ENCODE assay signal across 11 cellular contexts in genomic region chr7:144384071-144384470, GRCh38. TPM values are rescaled to one million over a fixed set of nuclear protein-coding genes. Genes with fewer than 3 reads are reported as not detected.
A peak's percentile ranks its signal among the peaks of the same experiment; 100 is the strongest.
DNase-seq lines count a peak whose midpoint lies in the region; ATAC-seq, FAIRE-seq and TF ChIP-seq lines count a peak whose summit lies in the region.
"Had no signal": no experiment of that assay in that cellular context is flagged by ENCODE, and none has a peak within 500 bp of the region (broad histone marks: within the 10 kb centered on the region; RNA-seq: fewer than 3 reads in every experiment).

No MANE protein-coding gene starts in this region.

- H3K9me3 ChIP-seq in transverse colon, result no peaks in the 10 kb centered on the region
- H3K9me3 ChIP-seq: suprapubic skin had no signal

- no peaks in the 10 kb centered on the region for H3K27me3 Mint-ChIP-seq in activated T-cell treated with anti-CD3 and anti-CD28 coated beads, Interleukin-2, amount 50 U/mL, for 24 hours

- H3K27ac ChIP-seq in transverse colon, result peak overlapping the region; percentile 42 to 70 (median 60)
- H3K27ac ChIP-seq: suprapubic skin had no signal

- H3K4me3 Mint-ChIP-seq in activated T-cell treated with anti-CD3 and anti-CD28 coated beads, Interleukin-2, amount 50 U/mL, for 24 hours, result no peak overlapping the region

- no peak for TF ChIP-seq EP300 in transverse colon (IDR thresholded peaks at IDR 0.05; ENCODE audit: low read depth)

- intact Hi-C loops in transverse colon (cut with DNase I; ENCODE audit: low total_unique reads), result no loop called here

- peaks cover 17% of the 10 kb centered on the region for H3K4me1 Mint-ChIP-seq in activated T-cell treated with anti-CD3 and anti-CD28 coated beads, Interleukin-2, amount 50 U/mL, for 24 hours (ENCODE audit: low read depth)

- no peaks in the 10 kb centered on the region for H3K27me3 ChIP-seq in transverse colon
- H3K27me3 ChIP-seq: suprapubic skin had no signal

- H3K27ac Mint-ChIP-seq in activated T-cell treated with anti-CD3 and anti-CD28 coated beads, Interleukin-2, amount 50 U/mL, for 24 hours, result peak overlapping the region; percentile 74

- no peaks in the 10 kb centered on the region for H3K9me3 Mint-ChIP-seq in activated T-cell treated with anti-CD3 and anti-CD28 coated beads, Interleukin-2, amount 50 U/mL, for 24 hours

- no peak overlapping the region for H3K4me3 ChIP-seq in transverse colon
- H3K4me3 ChIP-seq: suprapubic skin had no signal

- peaks cover 0 to 8% (median 0%) of the 10 kb centered on the region in 4 donors for H3K36me3 ChIP-seq in transverse colon

- ATAC-seq in esophagus mucosa, result peak; percentile 71

- DNase-seq in activated T-cell treated with anti-CD3 and anti-CD28 coated beads, Interleukin-2, amount 50 U/mL, for 24 hours, result no peak
- DNase-seq in activated T-cell treated with anti-CD3 and anti-CD28 coated beads, Interleukin-2, amount 50 U/mL, for 48 hours, result no peak
- DNase-seq in HK-2 (ENCODE audit: unreplicated experiment) (peak; percentile 61), transverse colon (peak; percentile 56), D721Med (ENCODE audit: insufficient read length, low spot score) (no peak), mesenteric fat pad (ENCODE audit: low spot score) (no peak), cerebellar nuclear complex (lab: John Stamatoyannopoulos, UW) (no peak)
- DNase-seq: NCI-H345 had no signal

- in situ Hi-C loops in transverse colon (cut with MboI; ENCODE audit: low pct_ligation_motif_present in 1 of 4, low pct_unique_long_range_greater_than_20kb in 1 of 4, low sequenced_read_pairs in 3 of 4), result loop anchor here in 1 of 4 donors (25.0 kb wide), 1 partner anchor 222 kb away; no protein-coding TSS in a partner anchor

- WGBS in transverse colon (ENCODE audit: low coverage in 1 of 2), 2 donors, result 36 to 46% methylated on average over 4 of the region's 4 CpGs

- peaks cover 0 to 17% (median 9%) of the 10 kb centered on the region in 4 donors for H3K4me1 ChIP-seq in transverse colon

- no peak for FAIRE-seq in D721Med (lab: Jason Lieb, UNC)

- TF ChIP-seq CTCF in transverse colon (IDR thresholded peaks at IDR 0.05) (no peak), D721Med (IDR thresholded peaks at IDR 0.05; ENCODE audit: insufficient read depth, missing control alignments) (no peak)

- TF ChIP-seq POLR2A in transverse colon (IDR thresholded peaks at IDR 0.05), result no peak

- H3K36me3 Mint-ChIP-seq in activated T-cell treated with anti-CD3 and anti-CD28 coated beads, Interleukin-2, amount 50 U/mL, for 24 hours (ENCODE audit: low read depth), result peaks cover 15% of the 10 kb centered on the region

RNA-seq across cellular contexts. Expression of gene NOBOX, which starts 19.4 kb away (rescaled TPM):
- total RNA-seq in esophagus mucosa (not detected), transverse colon (not detected), mesenteric fat pad (not detected)
- total RNA-seq: activated CD8-positive, alpha-beta memory T cell treated with anti-CD3 and anti-CD28 coated beads for 36 hours; suprapubic skin had no signal

RNA-seq across cellular contexts. Expression of gene ARHGEF5, which starts 28.9 kb away (rescaled TPM):
- total RNA-seq in esophagus mucosa, result 47.0 TPM
- total RNA-seq in transverse colon, result 100 to 1,000 TPM in 1 of 4 donors, 10 to 100 TPM in 3; 49.6 to 112 (median 64.3) TPM
- 9.4 TPM for total RNA-seq in mesenteric fat pad

Comparison
In these comparisons a context has a peak if more than half of its experiments do, and no peak if none do; other contexts are left out.
1. DNase-seq: peak in HK-2 (single experiment) and transverse colon (single experiment); none in activated T-cell treated with anti-CD3 and anti-CD28 coated beads, Interleukin-2, amount 50 U/mL, for 24 hours (single experiment), activated T-cell treated with anti-CD3 and anti-CD28 coated beads, Interleukin-2, amount 50 U/mL, for 48 hours (0 of 2), D721Med (single experiment), mesenteric fat pad (single experiment) and cerebellar nuclear complex (0 of 2).